In the genomic region with DNA sequence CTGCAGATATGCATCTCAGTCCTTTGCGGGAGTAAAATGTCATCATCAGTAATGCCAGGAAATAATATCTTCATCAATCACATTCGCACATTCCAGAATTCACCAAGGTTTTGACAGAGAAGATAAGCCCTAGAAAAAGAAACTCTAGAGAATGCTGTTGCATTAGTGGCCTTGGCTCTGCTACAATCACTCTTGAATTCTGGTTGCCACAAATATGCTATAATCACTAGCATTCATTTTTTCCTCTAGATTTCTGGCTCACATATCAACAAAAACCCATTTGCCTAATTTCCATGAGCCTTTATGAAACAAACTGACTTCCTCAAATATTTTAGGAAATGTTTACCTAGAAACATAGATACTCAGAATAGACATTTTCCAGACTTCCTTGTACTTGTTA, we compare ENCODE assay signal across 23 cellular contexts.
DNase-seq lines count a peak whose midpoint lies in the region; ATAC-seq and TF ChIP-seq lines count a peak whose summit lies in the region.
"Had no signal": no experiment of that assay in that cellular context is flagged by ENCODE, and none has a peak within 500 bp of the region (broad histone marks: within the 10 kb centered on the region; RNA-seq: fewer than 3 reads in every experiment).

No MANE protein-coding gene starts in this region.

- intact Hi-C loops in left ventricle myocardium inferior (cut with micrococcal nuclease): no loop called here

- no peak for ATAC-seq in esophagus mucosa
- ATAC-seq: A549 had no signal

- H4K20me1 ChIP-seq in BLaER1 treated with 17β-estradiol and CSF1 and Interleukin-3, amounts not matched to agents 10 nM and 100 nM: no peaks in the 10 kb centered on the region

- peak overlapping the region in 10 of 11 experiments; percentile 8 to 60 (median 42); a peak in 14 of 22 replicates for H3K4me2 ChIP-seq in BLaER1 treated with 17β-estradiol and CSF1 and Interleukin-3, amounts not matched to agents 10 nM and 100 nM
- H3K4me2 ChIP-seq: A549 had no signal

- H3K9me3 ChIP-seq in BLaER1 treated with 17β-estradiol and CSF1 and Interleukin-3, amounts not matched to agents 10 nM and 100 nM (replicated peaks in 1 of 11): peaks cover 0 to 7% (median 0%) of the 10 kb centered on the region in 11 experiments; a peak in 1 of 22 replicates
- H3K9me3 ChIP-seq in left ventricle myocardium inferior (replicated peaks): no peaks in the 10 kb centered on the region
- H3K9me3 ChIP-seq: A549, MG63 had no signal

- H3K27ac ChIP-seq in BLaER1 treated with 17β-estradiol and CSF1 and Interleukin-3, amounts not matched to agents 10 nM and 100 nM: no peak overlapping the region; a peak in 1 of 22 replicates
- no peak overlapping the region for H3K27ac ChIP-seq in left ventricle myocardium inferior (replicated peaks)
- H3K27ac ChIP-seq: A549, RWPE1 had no signal

- peaks cover 6 to 34% (median 12%) of the 10 kb centered on the region in 10 experiments; a peak in 15 of 20 replicates for H3K4me1 ChIP-seq in BLaER1 treated with 17β-estradiol and CSF1 and Interleukin-3, amounts not matched to agents 10 nM and 100 nM
- no peaks in the 10 kb centered on the region for H3K4me1 ChIP-seq in left ventricle myocardium inferior
- H3K4me1 ChIP-seq: A549 had no signal

- no peak overlapping the region for H3K9ac ChIP-seq in BLaER1 treated with 17β-estradiol and CSF1 and Interleukin-3, amounts not matched to agents 10 nM and 100 nM

- no peaks in the 10 kb centered on the region for H3K36me3 ChIP-seq in BLaER1 treated with 17β-estradiol and CSF1 and Interleukin-3, amounts not matched to agents 10 nM and 100 nM
- no peaks in the 10 kb centered on the region for H3K36me3 ChIP-seq in left ventricle myocardium inferior
- H3K36me3 ChIP-seq: MG63 had no signal

- TF ChIP-seq CTCF in left ventricle myocardium inferior (IDR thresholded peaks at IDR 0.05; ENCODE audit: borderline replicate concordance): no peak

- H3K4me3 ChIP-seq in BLaER1 treated with 17β-estradiol and CSF1 and Interleukin-3, amounts not matched to agents 10 nM and 100 nM: no peak overlapping the region
- H3K4me3 ChIP-seq in left ventricle myocardium inferior: no peak overlapping the region
- H3K4me3 ChIP-seq: A549, MG63 had no signal

- no peaks in the 10 kb centered on the region for H3K27me3 ChIP-seq in BLaER1 treated with 17β-estradiol and CSF1 and Interleukin-3, amounts not matched to agents 10 nM and 100 nM
- no peaks in the 10 kb centered on the region for H3K27me3 ChIP-seq in left ventricle myocardium inferior (ENCODE audit: low read depth)
- H3K27me3 ChIP-seq: MG63 had no signal

- peak; percentile 96 for DNase-seq in amniotic epithelial cell (ENCODE audit: low read depth)
- DNase-seq in dedifferentiated amniotic fluid mesenchymal stem cell (ENCODE audit: extremely low spot score): peak; percentile 40
- DNase-seq in iris pigment epithelial cell (ENCODE audit: low read depth): peak; percentile 90
- no peak for DNase-seq in 8988T
- no peak for DNase-seq in left ventricle myocardium inferior
- DNase-seq in DMS53 (lab: John Stamatoyannopoulos, UW): no peak
- DNase-seq: CD4-positive, alpha-beta memory T cell; DMS153; EL; GF-D8; MG63; NCI-H1048; NCI-H1436; NCI-H187 treated with DMSO at 0.1 percent for 48 hours; NCI-H2107; NCI-H510A; NCI-H748 treated with DMSO at 0.1 percent for 48 hours; NK-92 treated with Interleukin-12 subunit alpha and Interleukin-12 subunit beta, amount 100 ng/mL, for 24 hours; SIG-M5 had no signal

Comparison
In these comparisons a context has a peak if more than half of its experiments do, and no peak if none do; other contexts are left out.
1. DNase-seq: peak in amniotic epithelial cell (single experiment), dedifferentiated amniotic fluid mesenchymal stem cell (single experiment) and iris pigment epithelial cell (single experiment); none in 8988T (single experiment), left ventricle myocardium inferior (single experiment) and DMS53 (single experiment).